Comparison of ENCODE assay signal across 14 cellular contexts in genomic region chr18:79611040-79611681, GRCh38.
A peak's percentile ranks its signal among the peaks of the same experiment; 100 is the strongest.
DNase-seq lines count a peak whose midpoint lies in the region; ATAC-seq and TF ChIP-seq lines count a peak whose summit lies in the region.
"Had no signal": no experiment of that assay in that cellular context is flagged by ENCODE, and none has a peak within 500 bp of the region (broad histone marks: within the 10 kb centered on the region; RNA-seq: fewer than 3 reads in every experiment).

No MANE protein-coding gene starts in this region.

- DNase-seq in NCI-H146 (lab: John Stamatoyannopoulos, UW) (peak; percentile 30), NCI-H146 treated with DMSO at 0.1 percent for 48 hours (lab: John Stamatoyannopoulos, UW; ENCODE audit: unreplicated experiment) (no peak), coronary artery (ENCODE audit: low spot score) (peak; percentile 66), kidney glomerular epithelial cell (lab: John Stamatoyannopoulos, UW) (peak; percentile 54), upper lobe of right lung (peak; percentile 50), NCI-H2227 treated with DMSO at 0.1 percent for 48 hours (lab: John Stamatoyannopoulos, UW) (no peak), NCI-H2029 (lab: John Stamatoyannopoulos, UW) (no peak)
- DNase-seq in stimulated activated CD4-positive, alpha-beta T cell treated with anti-CD3 and anti-CD28 coated beads, Interleukin-2, amount 100 ng/mL, for 24 hours, result no peak
- DNase-seq: 8988T, cortex of kidney, midbrain, MM.1S had no signal

- no peaks in the 10 kb centered on the region for H3K36me3 ChIP-seq in upper lobe of right lung

- intact Hi-C loops in upper lobe of right lung (cut with DNase I), result no loop called here

- no peak overlapping the region for H3K4me3 ChIP-seq in coronary artery
- H3K4me3 ChIP-seq in upper lobe of right lung, result no peak overlapping the region
- H3K4me3 ChIP-seq: GM12878, SK-N-MC had no signal

- H3K9me3 ChIP-seq in upper lobe of right lung, result no peaks in the 10 kb centered on the region

- no peak for ATAC-seq in upper lobe of right lung
- ATAC-seq: GM12878 had no signal

- H3K27me3 ChIP-seq in upper lobe of right lung, result no peaks in the 10 kb centered on the region

- no peaks in the 10 kb centered on the region for H3K4me1 ChIP-seq in upper lobe of right lung

- TF ChIP-seq CTCF in coronary artery (IDR thresholded peaks at IDR 0.05), result no peak
- TF ChIP-seq CTCF in upper lobe of right lung (IDR thresholded peaks at IDR 0.05), result no peak

- no peak overlapping the region for H3K27ac ChIP-seq in coronary artery
- no peak overlapping the region for H3K27ac ChIP-seq in upper lobe of right lung
- H3K27ac ChIP-seq: SK-N-MC had no signal

Comparison
In these comparisons a context has a peak if more than half of its experiments do, and no peak if none do; other contexts are left out.
1. DNase-seq: peak in NCI-H146 (single experiment), coronary artery (single experiment), kidney glomerular epithelial cell (single experiment) and upper lobe of right lung (single experiment); none in NCI-H146 treated with DMSO at 0.1 percent for 48 hours (single experiment), NCI-H2227 treated with DMSO at 0.1 percent for 48 hours (single experiment), NCI-H2029 (single experiment) and stimulated activated CD4-positive, alpha-beta T cell treated with anti-CD3 and anti-CD28 coated beads, Interleukin-2, amount 100 ng/mL, for 24 hours (0 of 2).